ENCODE assay signal across 8 cellular contexts in genomic region chr19:48635966-48636858, GRCh38. TPM values are rescaled to one million over a fixed set of nuclear protein-coding genes. Genes with fewer than 3 reads are reported as not detected.
DNase-seq lines count a peak whose midpoint lies in the region; ATAC-seq and TF ChIP-seq lines count a peak whose summit lies in the region.

No MANE protein-coding gene starts in this region.

- no peak for ATAC-seq in HCT116
- no peak for ATAC-seq in activated T-helper 17 cell treated with anti-CD3 and anti-CD28 coated beads, Interleukin-2, amount 50 U/mL, for 72 hours (replicated peaks)
- ATAC-seq in foreskin keratinocyte: no peak
- ATAC-seq in GM21447 (IDR thresholded peaks at IDR 0.05; ENCODE audit: unreplicated experiment): no peak

- 1 to 2% (median 1%) methylated on average over 30 to 35 of the region's 35 CpGs for WGBS in spleen, 5 donors

- DNase-seq in AG09309 (ENCODE audit: low read depth) (no peak), HCT116 (ENCODE audit: low read depth, low spot score) (no peak), spleen (peak; percentile 91), foreskin keratinocyte (no peak), NCI-H2081 treated with DMSO at 0.1 percent for 48 hours (lab: John Stamatoyannopoulos, UW) (no peak)

- POLR2A ChIA-PET in HCT116 (lab: Charles Lee): interaction anchor here (1.0 to 2.3 kb wide), 3 partner anchors 10 to 19 kb away, joined by 3 to 16 read pairs (median 12); partner anchors contain the start of genes CA11, RPL18 and SPHK2

- H3K79me2 ChIP-seq in HCT116 (ENCODE audit: insufficient read depth, low read length): peaks cover 18% of the 10 kb centered on the region

- no peak for TF ChIP-seq POLR2A in HCT116 (IDR thresholded peaks at IDR 0.05; ENCODE audit: borderline replicate concordance, extremely low read depth, insufficient read depth, insufficient read length)
- TF ChIP-seq POLR2A in spleen (IDR thresholded peaks at IDR 0.05): no peak

- TF ChIP-seq RAD21 in HCT116 (IDR thresholded peaks at IDR 0.05; ENCODE audit: low read depth): no peak

- H3K4me2 ChIP-seq in HCT116 (ENCODE audit: low read length): peak overlapping the region; percentile 93

- no peak for TF ChIP-seq CTCF in AG09309 (IDR thresholded peaks at IDR 0.05; ENCODE audit: control insufficient read depth, insufficient read depth, low read depth, low read length, missing control alignments)
- no peak for TF ChIP-seq CTCF in HCT116 (IDR thresholded peaks at IDR 0.05 in 2 of 3, conservative IDR thresholded peaks at IDR 0.05 in 1 of 3; ENCODE audit: borderline replicate concordance in 1 of 3, insufficient read depth in 1 of 3, low read depth in 2 of 3, low read length in 2 of 3)
- TF ChIP-seq CTCF in spleen (IDR thresholded peaks at IDR 0.05 in 8 of 11, conservative IDR thresholded peaks at IDR 0.05 in 3 of 11): no peak
- no peak for TF ChIP-seq CTCF in foreskin keratinocyte (conservative IDR thresholded peaks at IDR 0.05)

- H3K27ac ChIP-seq in HCT116 (ENCODE audit: low read depth, low read length): peak overlapping the region; percentile 95
- H3K27ac ChIP-seq in spleen: peak overlapping the region; percentile 92 to 98 (median 95)
- H3K27ac ChIP-seq in foreskin keratinocyte: no peak overlapping the region

- H3K4me1 ChIP-seq in HCT116 (ENCODE audit: control insufficient read depth in 1 of 2, insufficient read depth in 2 of 2, low read length in 2 of 2): peaks cover 29 to 71% of the 10 kb centered on the region in 2 experiments
- peaks cover 34 to 84% (median 64%) of the 10 kb centered on the region in 6 donors for H3K4me1 ChIP-seq in spleen
- H3K4me1 ChIP-seq in foreskin keratinocyte: peaks cover 25% of the 10 kb centered on the region

- H3K9ac ChIP-seq in HCT116 (ENCODE audit: low read length): peak overlapping the region; percentile 96

- no peaks in the 10 kb centered on the region for H3K27me3 Mint-ChIP-seq in activated T-helper 17 cell treated with anti-CD3 and anti-CD28 coated beads, Interleukin-2, amount 50 U/mL, for 72 hours

- BruUV-seq in HCT116 (replicated peaks; lab: Mats Ljungman, UMichigan): no TSS peak

- CTCF ChIA-PET in HCT116 (lab: Charles Lee): no interaction called here

- RAD21 ChIA-PET in HCT116 (lab: Charles Lee; ENCODE audit: low non-redundant PET in 1 of 2, low total read pairs in 2 of 2, uncharacterized antibody in 2 of 2, unreplicated experiment in 2 of 2): no interaction called here

- no peaks in the 10 kb centered on the region for H3K27me3 ChIP-seq in HCT116 (ENCODE audit: insufficient read depth, low read length)
- H3K27me3 ChIP-seq in spleen (replicated peaks in 1 of 7): no peaks in the 10 kb centered on the region
- no peaks in the 10 kb centered on the region for H3K27me3 ChIP-seq in foreskin keratinocyte

- no peak overlapping the region for H2AFZ ChIP-seq in HCT116 (ENCODE audit: low read depth, low read length, poor library complexity, severe bottlenecking)

- H3K36me3 ChIP-seq in HCT116 (ENCODE audit: control insufficient read depth in 1 of 2, insufficient read depth in 2 of 2, low read length in 2 of 2) (peaks cover 2 to 6% of the 10 kb centered on the region in 2 experiments; a peak in 1 of 4 replicates), spleen (peaks cover 0 to 23% (median 16%) of the 10 kb centered on the region in 6 donors)

- H3K4me3 Mint-ChIP-seq in activated T-helper 17 cell treated with anti-CD3 and anti-CD28 coated beads, Interleukin-2, amount 50 U/mL, for 72 hours: peak overlapping the region; percentile 96

- no peaks in the 10 kb centered on the region for H3K9me2 ChIP-seq in HCT116 (ENCODE audit: insufficient read depth)

- peaks cover 6% of the 10 kb centered on the region for H3K36me3 Mint-ChIP-seq in activated T-helper 17 cell treated with anti-CD3 and anti-CD28 coated beads, Interleukin-2, amount 50 U/mL, for 72 hours (ENCODE audit: low read depth)

- H3K9me3 ChIP-seq in HCT116 (ENCODE audit: control insufficient read depth in 1 of 2, insufficient read depth in 1 of 2, low read depth in 1 of 2, low read length in 2 of 2) (no peaks in the 10 kb centered on the region), spleen (no peaks in the 10 kb centered on the region)

- intact Hi-C loops in HCT116 (cut with micrococcal nuclease): no loop called here
- intact Hi-C loops in spleen (cut with DNase I; ENCODE audit: low total_unique reads): no loop called here

- no peaks in the 10 kb centered on the region for H4K20me1 ChIP-seq in HCT116 (ENCODE audit: insufficient read depth)

- peak overlapping the region; percentile 84 for H3K27ac Mint-ChIP-seq in activated T-helper 17 cell treated with anti-CD3 and anti-CD28 coated beads, Interleukin-2, amount 50 U/mL, for 72 hours

- H3K4me1 Mint-ChIP-seq in activated T-helper 17 cell treated with anti-CD3 and anti-CD28 coated beads, Interleukin-2, amount 50 U/mL, for 72 hours: peaks cover 35% of the 10 kb centered on the region

- H3K9me3 Mint-ChIP-seq in activated T-helper 17 cell treated with anti-CD3 and anti-CD28 coated beads, Interleukin-2, amount 50 U/mL, for 72 hours: peaks cover 4% of the 10 kb centered on the region

- H3K4me3 ChIP-seq in AG09309 (ENCODE audit: control insufficient read depth, low read depth, low read length): peak overlapping the region; percentile 63
- H3K4me3 ChIP-seq in HCT116 (replicated peaks in 1 of 2; ENCODE audit: low read depth in 1 of 2, low read length in 2 of 2): peak overlapping the region; percentile 49 to 83
- H3K4me3 ChIP-seq in iPS-11a (ENCODE audit: low read depth, low read length): peak overlapping the region; percentile 54
- H3K4me3 ChIP-seq in spleen: peak overlapping the region; percentile 57 to 98 (median 77)

TF ChIP-seq in HCT116, 20 proteins besides CTCF, POLR2A, EP300 and RAD21:
- TF ChIP-seq, protein P1, sequence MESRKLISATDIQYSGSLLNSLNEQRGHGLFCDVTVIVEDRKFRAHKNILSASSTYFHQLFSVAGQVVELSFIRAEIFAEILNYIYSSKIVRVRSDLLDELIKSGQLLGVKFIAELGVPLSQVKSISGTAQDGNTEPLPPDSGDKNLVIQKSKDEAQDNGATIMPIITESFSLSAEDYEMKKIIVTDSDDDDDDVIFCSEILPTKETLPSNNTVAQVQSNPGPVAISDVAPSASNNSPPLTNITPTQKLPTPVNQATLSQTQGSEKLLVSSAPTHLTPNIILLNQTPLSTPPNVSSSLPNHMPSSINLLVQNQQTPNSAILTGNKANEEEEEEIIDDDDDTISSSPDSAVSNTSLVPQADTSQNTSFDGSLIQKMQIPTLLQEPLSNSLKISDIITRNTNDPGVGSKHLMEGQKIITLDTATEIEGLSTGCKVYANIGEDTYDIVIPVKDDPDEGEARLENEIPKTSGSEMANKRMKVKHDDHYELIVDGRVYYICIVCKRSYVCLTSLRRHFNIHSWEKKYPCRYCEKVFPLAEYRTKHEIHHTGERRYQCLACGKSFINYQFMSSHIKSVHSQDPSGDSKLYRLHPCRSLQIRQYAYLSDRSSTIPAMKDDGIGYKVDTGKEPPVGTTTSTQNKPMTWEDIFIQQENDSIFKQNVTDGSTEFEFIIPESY (IDR thresholded peaks at IDR 0.05; ENCODE audit: extremely low read depth, insufficient replicate concordance, low read length): no peak
- TF ChIP-seq EZH2 (IDR thresholded peaks at IDR 0.05) (no peak), POLR2AphosphoS5 (IDR thresholded peaks at IDR 0.05; ENCODE audit: low read depth, low read length) (no peak), EGR1 (IDR thresholded peaks at IDR 0.05; ENCODE audit: low read depth) (no peak)
TF ChIP-seq in HCT116: peak in this region for 0.

RNA-seq across cellular contexts. Expression of gene DBP, which starts 1.0 kb away (rescaled TPM):
- total RNA-seq in HCT116 (2021; ENCODE audit: unreplicated experiment) (45.9 TPM), spleen (10 to 100 TPM; 11.4 to 29.5 (median 22.5) TPM), foreskin keratinocyte (3.0 and 3.7 TPM in 2 replicates)
- 74.3 and 81.3 TPM in 2 replicates for polyA plus RNA-seq in HCT116 (2012)
- 1 to 10 TPM; 5.3 to 9.3 TPM for total RNA-seq in activated T-helper 17 cell treated with anti-CD3 and anti-CD28 coated beads, Interleukin-2, amount 50 U/mL, for 72 hours
- polyA plus RNA-seq in spleen (10 to 100 TPM; 21.8 to 26.8 (median 24.1) TPM), foreskin keratinocyte (4.6 and 6.2 TPM in 2 replicates)

RNA-seq across cellular contexts. Expression of gene CA11, which starts 9.8 kb away (rescaled TPM):
- total RNA-seq in HCT116 (2021; ENCODE audit: unreplicated experiment) (29.6 TPM), spleen (10 to 100 TPM in 2 of 7 donors, 1 to 10 TPM in 5; 1.9 to 10.7 (median 4.4) TPM), foreskin keratinocyte (3.9 and 4.9 TPM in 2 replicates)
- polyA plus RNA-seq in HCT116 (2012): 36.9 and 43.3 TPM in 2 replicates
- 10 to 100 TPM in 1 of 2 donors, 1 to 10 TPM in 1; 6.1 to 16.4 TPM for total RNA-seq in activated T-helper 17 cell treated with anti-CD3 and anti-CD28 coated beads, Interleukin-2, amount 50 U/mL, for 72 hours
- polyA plus RNA-seq in spleen (10 to 100 TPM in 2 of 3 donors, 1 to 10 TPM in 1; 9.7 to 14.5 (median 10.5) TPM), foreskin keratinocyte (6.7 and 9.0 TPM in 2 replicates)

RNA-seq across cellular contexts. Expression of gene SPHK2, which starts 16.9 kb away (rescaled TPM):
- total RNA-seq in HCT116 (2021; ENCODE audit: unreplicated experiment): 19.9 TPM
- polyA plus RNA-seq in HCT116 (2012): 5.9 and 6.9 TPM in 2 replicates
- 10 to 100 TPM; 31.3 to 49.3 TPM for total RNA-seq in activated T-helper 17 cell treated with anti-CD3 and anti-CD28 coated beads, Interleukin-2, amount 50 U/mL, for 72 hours
- 10 to 100 TPM; 12.4 to 26.5 (median 23.5) TPM for total RNA-seq in spleen
- polyA plus RNA-seq in spleen: 10 to 100 TPM in 1 of 3 donors, 1 to 10 TPM in 2; 7.9 to 20.8 (median 9.7) TPM
- 6.9 and 8.8 TPM in 2 replicates for total RNA-seq in foreskin keratinocyte
- polyA plus RNA-seq in foreskin keratinocyte: 7.7 and 9.6 TPM in 2 replicates

RNA-seq across cellular contexts. Expression of gene RPL18, which starts 17.2 kb away (rescaled TPM):
- 2,006 TPM for total RNA-seq in HCT116 (2021; ENCODE audit: unreplicated experiment)
- polyA plus RNA-seq in HCT116 (2012): 3,599 and 4,255 TPM in 2 replicates
- 1,000 to 10,000 TPM; 1,785 to 2,369 TPM for total RNA-seq in activated T-helper 17 cell treated with anti-CD3 and anti-CD28 coated beads, Interleukin-2, amount 50 U/mL, for 72 hours
- total RNA-seq in spleen: 1,000 to 10,000 TPM; 1,136 to 2,739 (median 1,465) TPM
- polyA plus RNA-seq in spleen: 1,000 to 10,000 TPM; 3,728 to 5,575 (median 5,277) TPM
- 1,924 and 1,965 TPM in 2 replicates for total RNA-seq in foreskin keratinocyte
- 2,287 and 2,314 TPM in 2 replicates for polyA plus RNA-seq in foreskin keratinocyte

RNA-seq across cellular contexts. Expression of gene FAM83E, which starts 21.3 kb away (rescaled TPM):
- total RNA-seq in HCT116 (2021; ENCODE audit: unreplicated experiment) (6.8 TPM), spleen (1 to 10 TPM in 1 of 7 donors, under 1 TPM in 1, not detected in 5; 0.46 to 2.0 TPM), foreskin keratinocyte (0.48 and 0.67 TPM in 2 replicates)
- 1.9 and 3.1 TPM in 2 replicates for polyA plus RNA-seq in HCT116 (2012)
- total RNA-seq in activated T-helper 17 cell treated with anti-CD3 and anti-CD28 coated beads, Interleukin-2, amount 50 U/mL, for 72 hours: 1 to 10 TPM; 4.6 to 8.6 TPM
- polyA plus RNA-seq in spleen (under 1 TPM; 0.04 to 0.67 (median 0.20) TPM), foreskin keratinocyte (0.12 and 0.24 TPM in 2 replicates)
